In the genomic region with DNA sequence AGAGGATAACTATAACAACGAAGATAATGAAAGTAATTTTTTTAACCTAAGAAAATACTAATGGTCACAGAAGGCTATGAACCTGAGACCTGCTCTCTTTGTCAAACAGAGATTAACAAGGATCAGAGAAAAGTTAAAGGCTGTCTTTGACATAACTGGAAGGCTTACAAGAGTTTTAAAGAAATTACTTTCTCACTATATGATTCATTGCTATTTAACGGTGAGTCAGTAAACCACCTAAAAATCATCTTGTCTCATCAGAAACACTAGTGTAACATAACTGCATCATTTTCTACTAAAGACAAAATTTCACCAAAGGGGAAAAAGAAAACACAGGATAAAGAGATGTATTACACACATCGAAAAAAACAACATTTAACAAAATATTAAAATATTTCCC, we compare ENCODE assay signal across 1 cellular context.
TF ChIP-seq lines count a peak whose summit lies in the region.

No MANE protein-coding gene starts in this region.

TF ChIP-seq in HEK293T, 16 proteins besides CTCF, POLR2A, EP300 and RAD21:
- TF ChIP-seq FOXA1 (IDR thresholded peaks at IDR 0.05) (no peak), ELF4 (IDR thresholded peaks at IDR 0.05) (no peak), FOXM1 (IDR thresholded peaks at IDR 0.05; ENCODE audit: borderline replicate concordance) (no peak), HDGF (IDR thresholded peaks at IDR 0.05; ENCODE audit: borderline replicate concordance) (no peak), CTBP1 (IDR thresholded peaks at IDR 0.05; ENCODE audit: borderline replicate concordance) (no peak), NFRKB (IDR thresholded peaks at IDR 0.05) (no peak), TARDBP (IDR thresholded peaks at IDR 0.05) (no peak), L3MBTL2 (conservative IDR thresholded peaks at IDR 0.05) (no peak), SP1 (IDR thresholded peaks at IDR 0.05) (no peak), LEF1 (IDR thresholded peaks at IDR 0.05; ENCODE audit: borderline replicate concordance) (no peak)
- TF ChIP-seq, protein P1, sequence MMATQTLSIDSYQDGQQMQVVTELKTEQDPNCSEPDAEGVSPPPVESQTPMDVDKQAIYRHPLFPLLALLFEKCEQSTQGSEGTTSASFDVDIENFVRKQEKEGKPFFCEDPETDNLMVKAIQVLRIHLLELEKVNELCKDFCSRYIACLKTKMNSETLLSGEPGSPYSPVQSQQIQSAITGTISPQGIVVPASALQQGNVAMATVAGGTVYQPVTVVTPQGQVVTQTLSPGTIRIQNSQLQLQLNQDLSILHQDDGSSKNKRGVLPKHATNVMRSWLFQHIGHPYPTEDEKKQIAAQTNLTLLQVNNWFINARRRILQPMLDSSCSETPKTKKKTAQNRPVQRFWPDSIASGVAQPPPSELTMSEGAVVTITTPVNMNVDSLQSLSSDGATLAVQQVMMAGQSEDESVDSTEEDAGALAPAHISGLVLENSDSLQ (IDR thresholded peaks at IDR 0.05), result no peak
